Comparison of ENCODE assay signal across 17 cellular contexts in the genomic region with DNA sequence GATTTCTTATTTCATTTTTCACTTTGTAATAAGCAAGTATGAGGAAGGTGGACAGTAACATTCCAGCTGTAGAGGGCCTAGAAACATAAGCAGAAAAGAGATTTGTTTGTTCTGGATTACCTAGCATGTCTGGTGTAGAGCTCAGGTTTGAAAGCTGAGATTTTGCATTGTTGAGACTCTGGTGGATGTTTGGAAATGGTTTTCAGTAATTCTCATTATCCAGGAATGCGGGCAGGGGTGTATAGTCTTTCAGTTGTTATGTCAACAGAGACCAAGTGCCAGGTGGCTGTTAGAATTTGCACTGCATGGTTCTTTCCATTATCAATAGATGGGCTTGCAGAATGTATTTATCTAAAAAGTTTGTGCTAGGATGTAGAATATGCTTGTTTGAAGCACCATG. TPM values are rescaled to one million over a fixed set of nuclear protein-coding genes. Genes with fewer than 3 reads are reported as not detected.
DNase-seq lines count a peak whose midpoint lies in the region; ATAC-seq, FAIRE-seq and TF ChIP-seq lines count a peak whose summit lies in the region.
"Had no signal": no experiment of that assay in that cellular context is flagged by ENCODE, and none has a peak within 500 bp of the region (broad histone marks: within the 10 kb centered on the region; RNA-seq: fewer than 3 reads in every experiment).

No MANE protein-coding gene starts in this region.

- H2AK5ac ChIP-seq in H1 (ENCODE audit: low read depth, low read length): no peak overlapping the region

- no peak overlapping the region for H2BK12ac ChIP-seq in H1 (ENCODE audit: low read depth, low read length)

- CTCF ChIA-PET in PC-3 (lab: Charles Lee) (interaction anchor here (1.0 kb wide), 1 partner anchor 37 kb away, joined by 3 read pairs; no protein-coding TSS in a partner anchor), H1 (lab: Charles Lee; ENCODE audit: partially characterized antibody) (interaction anchor here (0.7 to 1.9 kb wide), 4 partner anchors 37 to 155 kb away, joined by 3 to 8 read pairs (median 4); no protein-coding TSS in a partner anchor)

- TF ChIP-seq CTCF in left ventricle myocardium inferior (IDR thresholded peaks at IDR 0.05; ENCODE audit: borderline replicate concordance) (no peak), right atrium auricular region (IDR thresholded peaks at IDR 0.05) (no peak), PC-3 (conservative IDR thresholded peaks at IDR 0.05; ENCODE audit: low read depth, low read length) (no peak), H1 (IDR thresholded peaks at IDR 0.05; ENCODE audit: control extremely low read depth in 1 of 3, insufficient read depth in 1 of 3, low read depth in 1 of 3, low read length in 3 of 3) (no peak), coronary artery (IDR thresholded peaks at IDR 0.05) (no peak)

- H4K91ac ChIP-seq in H1 (replicated peaks; ENCODE audit: insufficient read length, low read length): no peak overlapping the region

- no TSS peak for BruUV-seq in PC-3 (replicated peaks; lab: Mats Ljungman, UMichigan)

- H3K23ac ChIP-seq in H1 (ENCODE audit: insufficient read length): no peak overlapping the region

- H3K27ac Mint-ChIP-seq in activated T-helper 2 cell treated with anti-CD3 and anti-CD28 coated beads, Interferon-gamma antibody, Interleukin-2, Interleukin-4, amounts not matched to agents 10 μg/mL and 5 μg/mL and 100 μg/mL, durations not matched to agents 14 hours and 24 hours and 36 hours: no peak overlapping the region

- H2BK15ac ChIP-seq in H1 (ENCODE audit: low read length): no peak overlapping the region

- no peak overlapping the region for H3K4me3 ChIP-seq in left ventricle myocardium inferior
- no peak overlapping the region for H3K4me3 ChIP-seq in right atrium auricular region
- no peak overlapping the region for H3K4me3 ChIP-seq in PC-3 (ENCODE audit: low read length)
- no peak overlapping the region for H3K4me3 ChIP-seq in H1 (ENCODE audit: extremely low read depth in 1 of 4, insufficient read depth in 2 of 4, low read depth in 3 of 4, low read length in 4 of 4)
- no peak overlapping the region for H3K4me3 ChIP-seq in coronary artery
- H3K4me3 ChIP-seq: GM23248, SK-N-MC had no signal

- peak overlapping the region; percentile 20 for H3K4me2 ChIP-seq in PC-3 (ENCODE audit: low read length)
- H3K4me2 ChIP-seq in H1 (ENCODE audit: insufficient read depth in 1 of 2, low read depth in 2 of 2, low read length in 2 of 2): no peak overlapping the region

- no peak for TF ChIP-seq POLR2A in H1 (IDR thresholded peaks at IDR 0.05; ENCODE audit: control extremely low read depth in 1 of 2, low read depth in 2 of 2, low read length in 2 of 2)

- H2BK5ac ChIP-seq in H1 (ENCODE audit: low read depth, low read length): no peak overlapping the region

- peaks cover 6% of the 10 kb centered on the region for H3K9me3 ChIP-seq in left ventricle myocardium inferior (replicated peaks)
- H3K9me3 ChIP-seq in right atrium auricular region: no peaks in the 10 kb centered on the region
- no peaks in the 10 kb centered on the region for H3K9me3 ChIP-seq in PC-3 (ENCODE audit: low read length)
- H3K9me3 ChIP-seq in H1 (ENCODE audit: insufficient read depth in 2 of 2, low read depth in 1 of 2, low read length in 1 of 2): no peaks in the 10 kb centered on the region

- no peak overlapping the region for H4K8ac ChIP-seq in H1 (ENCODE audit: extremely low read depth, insufficient read depth, low read length)

- no peak overlapping the region for H3K4ac ChIP-seq in H1 (replicated peaks; ENCODE audit: insufficient read length, low read depth, low read length)

- no peak overlapping the region for H3K4me3 Mint-ChIP-seq in activated T-helper 2 cell treated with anti-CD3 and anti-CD28 coated beads, Interferon-gamma antibody, Interleukin-2, Interleukin-4, amounts not matched to agents 10 μg/mL and 5 μg/mL and 100 μg/mL, durations not matched to agents 14 hours and 24 hours and 36 hours (ENCODE audit: low read depth)

- H3K9me2 ChIP-seq in PC-3 (replicated peaks; ENCODE audit: low read length): no peaks in the 10 kb centered on the region

- peaks cover 51% of the 10 kb centered on the region for H3K79me2 ChIP-seq in PC-3 (ENCODE audit: low read length)
- no peaks in the 10 kb centered on the region for H3K79me2 ChIP-seq in H1 (ENCODE audit: control insufficient read depth in 1 of 2, insufficient read depth in 2 of 2, low read length in 2 of 2)

- H2BK120ac ChIP-seq in H1 (replicated peaks; ENCODE audit: low read depth, low read length): no peak overlapping the region

- 87% methylated on average over 1 of the region's 1 CpG; no CpG with 5 or more reads in 1 of the 2 experiments for WGBS in H1 (ENCODE audit: extremely low coverage in 1 of 2, insufficient coverage in 1 of 2, insufficient read length in 1 of 2, insufficient replicate concordance in 2 of 2, low coverage in 1 of 2, low lambda C conversion rate in 2 of 2, missing lambda C conversion rate in 1 of 2), 2 experiments

- H3K9ac ChIP-seq in PC-3 (ENCODE audit: low read length) (no peak overlapping the region), H1 (replicated peaks in 1 of 4; ENCODE audit: extremely low read depth in 1 of 4, low read depth in 3 of 4, low read length in 3 of 4) (no peak overlapping the region)
- H3K9ac ChIP-seq: GM23248 had no signal

- no peak overlapping the region for H3K56ac ChIP-seq in H1 (replicated peaks; ENCODE audit: insufficient read length, low read depth, low read length)

- H3K27me3 Mint-ChIP-seq in activated T-helper 2 cell treated with anti-CD3 and anti-CD28 coated beads, Interferon-gamma antibody, Interleukin-2, Interleukin-4, amounts not matched to agents 10 μg/mL and 5 μg/mL and 100 μg/mL, durations not matched to agents 14 hours and 24 hours and 36 hours (ENCODE audit: low read depth): peaks cover 2% of the 10 kb centered on the region

- H3K18ac ChIP-seq in H1 (ENCODE audit: extremely low read depth, low read length): no peak overlapping the region

- no peaks in the 10 kb centered on the region; the same call in 1 of the 2 replicates for H3K23me2 ChIP-seq in H1 (ENCODE audit: low read depth, low read length)

- intact Hi-C loops in left ventricle myocardium inferior (cut with micrococcal nuclease) (no loop called here), PC-3 (cut with micrococcal nuclease) (no loop called here), head of caudate nucleus (cut with DNase I) (no loop called here)
- intact Hi-C loops in activated T-helper 2 cell treated with anti-CD3 and anti-CD28 coated beads, Interferon-gamma antibody, Interleukin-2, Interleukin-4, amounts not matched to agents 10 μg/mL and 5 μg/mL and 100 μg/mL, durations not matched to agents 14 hours and 24 hours and 36 hours (cut with micrococcal nuclease): loop anchor here (10.0 kb wide), 2 partner anchors 133 to 363 kb away; a partner anchor contains a TSS

- no peak overlapping the region for H2AFZ ChIP-seq in PC-3 (ENCODE audit: low read length)
- H2AFZ ChIP-seq in H1 (ENCODE audit: low read length): no peak overlapping the region
- H2AFZ ChIP-seq: GM23248 had no signal

- peaks cover 41% of the 10 kb centered on the region for H3K4me1 Mint-ChIP-seq in activated T-helper 2 cell treated with anti-CD3 and anti-CD28 coated beads, Interferon-gamma antibody, Interleukin-2, Interleukin-4, amounts not matched to agents 10 μg/mL and 5 μg/mL and 100 μg/mL, durations not matched to agents 14 hours and 24 hours and 36 hours (ENCODE audit: low read depth)

- H3K79me1 ChIP-seq in H1 (ENCODE audit: low read depth, low read length): no peaks in the 10 kb centered on the region

- POLR2A ChIA-PET in PC-3 (lab: Charles Lee; ENCODE audit: unreplicated experiment) (interaction anchor here (0.8 kb wide), 1 partner anchor 9 kb away, joined by 4 read pairs; no protein-coding TSS in a partner anchor), H1 (lab: Charles Lee; ENCODE audit: partially characterized antibody) (no interaction called here)

- no peak for TF ChIP-seq RAD21 in H1 (IDR thresholded peaks at IDR 0.05 in 1 of 2, conservative IDR thresholded peaks at IDR 0.05 in 1 of 2; ENCODE audit: low read depth in 2 of 2, low read length in 2 of 2)

- in situ Hi-C loops in G401 (cut with HindIII; ENCODE audit: low sequenced_read_pairs): no loop called here

- peaks cover 7% of the 10 kb centered on the region for H3K36me3 ChIP-seq in left ventricle myocardium inferior
- no peaks in the 10 kb centered on the region for H3K36me3 ChIP-seq in right atrium auricular region
- H3K36me3 ChIP-seq in PC-3 (ENCODE audit: low read depth, low read length): no peaks in the 10 kb centered on the region
- H3K36me3 ChIP-seq in H1 (ENCODE audit: control insufficient read depth in 2 of 4, insufficient read depth in 4 of 4, low read length in 3 of 4): no peaks in the 10 kb centered on the region

- H3K4me1 ChIP-seq in left ventricle myocardium inferior (peaks cover 81% of the 10 kb centered on the region), right atrium auricular region (peaks cover 0 to 29% of the 10 kb centered on the region in 2 donors), PC-3 (ENCODE audit: insufficient read depth, low read length) (peaks cover 13% of the 10 kb centered on the region), H1 (replicated peaks in 1 of 4; ENCODE audit: control insufficient read depth in 3 of 4, insufficient read depth in 4 of 4, low read length in 3 of 4) (0 out of 7 replicates have a peak, but pooled peaks cover 0 to 2% (median 0%) of the 10 kb centered on the region in 4 experiments)

- peaks cover 14% of the 10 kb centered on the region for H3K36me3 Mint-ChIP-seq in activated T-helper 2 cell treated with anti-CD3 and anti-CD28 coated beads, Interferon-gamma antibody, Interleukin-2, Interleukin-4, amounts not matched to agents 10 μg/mL and 5 μg/mL and 100 μg/mL, durations not matched to agents 14 hours and 24 hours and 36 hours (ENCODE audit: low read depth)

- H3K27ac ChIP-seq in left ventricle myocardium inferior (replicated peaks) (peak overlapping the region; percentile 24), right atrium auricular region (no peak overlapping the region), PC-3 (ENCODE audit: low read length) (no peak overlapping the region), H1 (ENCODE audit: low read depth, low read length) (no peak overlapping the region), coronary artery (no peak overlapping the region)
- H3K27ac ChIP-seq: GM23248, SK-N-MC had no signal

- no peaks in the 10 kb centered on the region for H4K20me1 ChIP-seq in PC-3 (ENCODE audit: low read length)
- H4K20me1 ChIP-seq in H1 (replicated peaks in 1 of 2; ENCODE audit: control insufficient read depth in 1 of 2, insufficient read depth in 2 of 2, low read length in 2 of 2): no peaks in the 10 kb centered on the region

- no peaks in the 10 kb centered on the region for H3F3A ChIP-seq in PC-3 (ENCODE audit: low read length, unreplicated experiment)

- DNase-seq in left ventricle myocardium inferior: no peak
- DNase-seq in right atrium auricular region (ENCODE audit: low spot score): no peak
- peak; percentile 75 for DNase-seq in PC-3
- DNase-seq in H1 (ENCODE audit: low read depth in 1 of 2, low spot score in 2 of 2): no peak
- DNase-seq in head of caudate nucleus: no peak
- no peak for DNase-seq in activated T-helper 2 cell treated with anti-CD3 and anti-CD28 coated beads, Interferon-gamma antibody, Interleukin-2, Interleukin-4, amounts not matched to agents 10 μg/mL and 5 μg/mL and 100 μg/mL, durations not matched to agents 14 hours and 24 hours and 36 hours (ENCODE audit: low spot score)
- no peak for DNase-seq in G401 (ENCODE audit: low spot score)
- DNase-seq in coronary artery (ENCODE audit: low spot score): no peak
- DNase-seq: DND-41; GF-D8; GM23248; NCI-H1436; NCI-H2171 treated with DMSO at 0.1 percent for 48 hours; NCI-H510A treated with DMSO at 0.1 percent for 48 hours; NK-92 treated with Interleukin-12 subunit alpha and Interleukin-12 subunit beta, amount 100 ng/mL, for 24 hours; OCI-M1 had no signal

- ATAC-seq in PC-3: peak; percentile 87

- FAIRE-seq in H1 (lab: Jason Lieb, UNC): no peak

- peaks cover 8% of the 10 kb centered on the region for H3K9me3 Mint-ChIP-seq in activated T-helper 2 cell treated with anti-CD3 and anti-CD28 coated beads, Interferon-gamma antibody, Interleukin-2, Interleukin-4, amounts not matched to agents 10 μg/mL and 5 μg/mL and 100 μg/mL, durations not matched to agents 14 hours and 24 hours and 36 hours

- H3K27me3 ChIP-seq in left ventricle myocardium inferior (ENCODE audit: low read depth) (no peaks in the 10 kb centered on the region), right atrium auricular region (no peaks in the 10 kb centered on the region), PC-3 (ENCODE audit: low read length) (no peaks in the 10 kb centered on the region), H1 (replicated peaks in 1 of 4; ENCODE audit: control insufficient read depth in 3 of 4, extremely low read depth in 1 of 4, insufficient read depth in 3 of 4, low read length in 3 of 4) (no peaks in the 10 kb centered on the region)

- no peak for TF ChIP-seq EP300 in H1 (IDR thresholded peaks at IDR 0.05; ENCODE audit: borderline replicate concordance in 1 of 2, low read depth in 2 of 2, low read length in 2 of 2)

- H2BK20ac ChIP-seq in H1 (ENCODE audit: low read length): no peak overlapping the region

- peak overlapping the region; percentile 48 for H3K14ac ChIP-seq in H1 (ENCODE audit: insufficient read length)

- H4K5ac ChIP-seq in H1 (ENCODE audit: insufficient read length, low read depth, low read length): no peak overlapping the region

RNA-seq across cellular contexts. Expression of a gene that starts 10.9 kb away (rescaled TPM):
- total RNA-seq in left ventricle myocardium inferior (437 TPM), right atrium auricular region (100 to 1,000 TPM; 194 to 275 TPM), PC-3 (2014; rRNA removed) (33.7 and 42.8 TPM in 2 replicates)
- total RNA-seq in H1 (2021; fragmentation: NEBNext Ultra II Directional; extraction: Animal tissue kit (Norgen Biotek cat#: 25700)): 7.9 and 8.4 TPM in 2 replicates
- 1.8 and 2.4 TPM in 2 replicates for polyA plus RNA-seq in H1 (2011; rRNA removed)
- 3.1 TPM for polyA plus RNA-seq in H1 (2011; cell fraction: cytosol; rRNA removed)
- 2.6 TPM for polyA plus RNA-seq in H1 (2011; cell fraction: nucleus; rRNA removed)
- polyA plus RNA-seq in H1 (2012, experiment 1 of 2): 2.7 to 4.9 TPM (median 4.1 TPM) in 4 replicates
- 0.60 TPM for polyA plus RNA-seq in H1 (2012, experiment 2 of 2)
- 3.0 TPM for polyA plus RNA-seq in H1 (2013, experiment 1 of 2)
- 3.2 TPM for polyA plus RNA-seq in H1 (2013, experiment 2 of 2)
- 4.1 and 4.3 TPM in 2 replicates for polyA minus RNA-seq in H1 (2011; rRNA and poly(A)+ RNA removed)
- 6.3 TPM for polyA minus RNA-seq in H1 (2011; cell fraction: cytosol; rRNA and poly(A)+ RNA removed)
- 1.5 TPM for polyA minus RNA-seq in H1 (2011; cell fraction: nucleus; rRNA and poly(A)+ RNA removed)
- total RNA-seq in activated T-helper 2 cell treated with anti-CD3 and anti-CD28 coated beads, Interferon-gamma antibody, Interleukin-2, Interleukin-4, amounts not matched to agents 10 μg/mL and 5 μg/mL and 100 μg/mL, durations not matched to agents 14 hours and 24 hours and 36 hours: 18.9 and 19.8 TPM in 2 replicates
- total RNA-seq in G401 (2014; rRNA removed; shearing (Covaris generic)): 12.9 and 18.9 TPM in 2 replicates
